7 cellular contexts compared by ENCODE assay signal in genomic region chr11:128726464-128727139, GRCh38. TPM values are rescaled to one million over a fixed set of nuclear protein-coding genes. Genes with fewer than 3 reads are reported as not detected.
A peak's percentile ranks its signal among the peaks of the same experiment; 100 is the strongest.
DNase-seq lines count a peak whose midpoint lies in the region; ATAC-seq and TF ChIP-seq lines count a peak whose summit lies in the region.

No MANE protein-coding gene starts in this region.

- DNase-seq in SKM-1 treated with dmso at 0.1 percent for 144 hours (lab: John Stamatoyannopoulos, UW; ENCODE audit: unreplicated experiment) (peak; percentile 88), left cardiac atrium (no peak), AG08395 (ENCODE audit: low spot score) (no peak), MCF 10A (ENCODE audit: unreplicated experiment) (no peak), mammary epithelial cell (no peak)

- CTCF ChIA-PET in MCF 10A (lab: Yijun Ruan, JAX) (interaction anchor here (0.6 to 1.1 kb wide), 2 partner anchors 442 to 569 kb away, joined by 3 to 5 read pairs; no protein-coding TSS in a partner anchor), mammary epithelial cell (lab: Charles Lee; ENCODE audit: low non-redundant PET) (no interaction called here)

- H3K9me3 ChIP-seq in mammary epithelial cell (replicated peaks; ENCODE audit: insufficient read depth, low read length) = no peaks in the 10 kb centered on the region

- no peaks in the 10 kb centered on the region for H3K27me3 Mint-ChIP-seq in MCF 10A (ENCODE audit: insufficient read depth, unreplicated experiment)

- no peaks in the 10 kb centered on the region for H3K36me3 Mint-ChIP-seq in MCF 10A (ENCODE audit: insufficient read depth, unreplicated experiment)

- H3K4me2 ChIP-seq in mammary epithelial cell (ENCODE audit: insufficient read depth, low read depth, low read length) = no peak overlapping the region

- H3K4me1 ChIP-seq in mammary epithelial cell (ENCODE audit: insufficient read depth, low read length) = no peaks in the 10 kb centered on the region

- H3K36me3 ChIP-seq in mammary epithelial cell (ENCODE audit: insufficient read depth, low read length) = no peaks in the 10 kb centered on the region

- H3K27me3 ChIP-seq in mammary epithelial cell (ENCODE audit: insufficient read depth, low read length) = no peaks in the 10 kb centered on the region

- H3K79me2 ChIP-seq in mammary epithelial cell (ENCODE audit: insufficient read depth, low read length) = no peaks in the 10 kb centered on the region

- dilution Hi-C loops in mammary epithelial cell (cut with HindIII; ENCODE audit: low sequenced_read_pairs) = loop anchor here (5.0 kb wide), 1 partner anchor 39 kb away; no protein-coding TSS in a partner anchor

- H3K4me3 ChIP-seq in mammary epithelial cell (replicated peaks in 1 of 3; ENCODE audit: insufficient read depth in 1 of 3, low read depth in 2 of 3, low read length in 3 of 3) = no peak overlapping the region

- no peak overlapping the region for H2AFZ ChIP-seq in mammary epithelial cell (ENCODE audit: low read depth, low read length)

- BruUV-seq in MCF 10A (replicated peaks; lab: Mats Ljungman, UMichigan) (no TSS peak), mammary epithelial cell (replicated peaks; lab: Mats Ljungman, UMichigan) (no TSS peak)

- intact Hi-C loops in left cardiac atrium (cut with DNase I) = no loop called here
- intact Hi-C loops in MCF 10A (cut with micrococcal nuclease) = no loop called here
- intact Hi-C loops in mammary epithelial cell (cut with micrococcal nuclease) = no loop called here

- H3K27ac Mint-ChIP-seq in MCF 10A (ENCODE audit: low read depth, unreplicated experiment) = no peak overlapping the region

- TF ChIP-seq CTCF in MCF 10A (IDR thresholded peaks at IDR 0.05; ENCODE audit: unreplicated experiment) = no peak
- no peak for TF ChIP-seq CTCF in mammary epithelial cell (conservative IDR thresholded peaks at IDR 0.05 in 1 of 2, IDR thresholded peaks at IDR 0.05 in 1 of 2; ENCODE audit: extremely low read depth in 1 of 2, insufficient read depth in 1 of 2, low read depth in 1 of 2, low read length in 2 of 2)

- H4K20me1 ChIP-seq in mammary epithelial cell (ENCODE audit: insufficient read depth, low read length) = no peaks in the 10 kb centered on the region

- no peak overlapping the region for H3K27ac ChIP-seq in mammary epithelial cell (ENCODE audit: insufficient read depth, low read depth, low read length)

- no peak overlapping the region for H3K9ac ChIP-seq in mammary epithelial cell (ENCODE audit: insufficient read depth, low read length)

- ATAC-seq in GM19043 (IDR thresholded peaks at IDR 0.05; ENCODE audit: low read depth, unreplicated experiment) (peak; percentile 37), HG02943 (IDR thresholded peaks at IDR 0.05; ENCODE audit: low read depth, unreplicated experiment) (peak; percentile 34), left cardiac atrium (peak; percentile 65 to 68)

- 85% methylated on average over 8 of the region's 8 CpGs for WGBS in mammary epithelial cell (ENCODE audit: low coverage, missing lambda C conversion rate)

- POLR2A ChIA-PET in MCF 10A (lab: Yijun Ruan, JAX) = interaction anchor here (1.0 kb wide), 1 partner anchor 9 kb away, joined by 3 read pairs; no protein-coding TSS in a partner anchor

- H3K9me3 Mint-ChIP-seq in MCF 10A (ENCODE audit: unreplicated experiment) = no peaks in the 10 kb centered on the region

- H3K4me3 Mint-ChIP-seq in MCF 10A (ENCODE audit: unreplicated experiment) = no peak overlapping the region

- in situ Hi-C loops in mammary epithelial cell (cut with MboI; ENCODE audit: low sequenced_read_pairs in 2 of 2) = no loop called here

- H3K4me1 Mint-ChIP-seq in MCF 10A (ENCODE audit: insufficient read depth, unreplicated experiment) = peaks cover 18% of the 10 kb centered on the region

RNA-seq across cellular contexts. Expression of gene FLI1, which starts 32.7 kb away (rescaled TPM):
- total RNA-seq in left cardiac atrium (10 to 100 TPM; 22.1 to 27.9 TPM), MCF 10A (2022) (3.6 and 5.6 TPM in 2 replicates), mammary epithelial cell (1 to 10 TPM in 1 of 2 donors, under 1 TPM in 1; 0.67 to 1.6 TPM)
- 7.1 TPM for polyA plus RNA-seq in mammary epithelial cell
- polyA minus RNA-seq in mammary epithelial cell = 40.9 TPM
